ENCODE assay signal across 8 cellular contexts in the genomic region with DNA sequence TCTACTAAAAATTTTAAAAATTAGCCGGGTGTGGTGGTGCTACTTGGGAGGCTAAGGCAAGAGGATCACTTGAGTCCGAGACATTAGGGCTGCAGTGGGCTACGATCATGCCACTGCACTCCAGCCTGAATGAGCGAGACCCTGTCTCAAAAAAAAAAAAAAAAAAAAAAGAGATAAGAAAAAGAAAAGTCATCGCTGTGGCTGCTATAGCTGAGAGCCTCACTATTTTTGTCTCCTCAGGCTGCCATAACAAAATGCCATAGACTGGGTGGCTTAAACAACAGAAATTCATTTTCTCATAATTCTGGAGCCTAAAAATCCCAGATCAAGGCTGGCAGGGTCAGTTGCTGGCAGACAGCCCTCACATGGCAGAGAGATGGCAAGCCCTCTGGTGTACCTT. TPM values are rescaled to one million over a fixed set of nuclear protein-coding genes. Genes with fewer than 3 reads are reported as not detected.
"Had no signal": no experiment of that assay in that cellular context is flagged by ENCODE, and none has a peak within 500 bp of the region (broad histone marks: within the 10 kb centered on the region; RNA-seq: fewer than 3 reads in every experiment).

No MANE protein-coding gene starts in this region.

- ATAC-seq: HepG2 had no signal

- H3K27ac ChIP-seq: HL-60, KMS-11 had no signal

- FAIRE-seq: HepG2, HTR-8/SVneo had no signal

- H3K4me2 ChIP-seq: KMS-11 had no signal

- DNase-seq: IMR-90, KBM-7, KG1 had no signal

- H3K9ac ChIP-seq: KMS-11 had no signal

RNA-seq across cellular contexts. Expression of a gene that starts 30.1 kb away (rescaled TPM):
- polyA plus RNA-seq: IgD-negative memory B cell had no signal
